ENCODE assay signal across 36 cellular contexts in genomic region chr6:54301770-54302169, GRCh38. TPM values are rescaled to one million over a fixed set of nuclear protein-coding genes. Genes with fewer than 3 reads are reported as not detected.
"Had no signal": no experiment of that assay in that cellular context is flagged by ENCODE, and none has a peak within 500 bp of the region (broad histone marks: within the 10 kb centered on the region; RNA-seq: fewer than 3 reads in every experiment).

No MANE protein-coding gene starts in this region.

- H3K4me3 ChIP-seq: body of pancreas, esophagus squamous epithelium, gastrocnemius medialis, heart left ventricle had no signal

- H3K36me3 ChIP-seq: esophagus squamous epithelium, gastrocnemius medialis, heart left ventricle, WERI-Rb-1 had no signal

- DNase-seq: activated B cell treated with CpG ODN at 0.5 μM for 24 hours; activated CD4-positive, alpha-beta T cell treated with anti-CD3 and anti-CD28 coated beads for 48 hours; activated CD4-positive, alpha-beta T cell treated with anti-CD3 and anti-CD28 coated beads, Interleukin-2, amount 50 U/mL, for 1 hour; activated CD4-positive, alpha-beta T cell treated with anti-CD3 and anti-CD28 coated beads, Interleukin-2, amount 50 U/mL, for 48 hours; activated CD8-positive, alpha-beta memory T cell treated with anti-CD3 and anti-CD28 coated beads for 24 hours; activated CD8-positive, alpha-beta T cell treated with anti-CD3 and anti-CD28 coated beads for 36 hours; activated effector memory CD4-positive, alpha-beta T cell treated with Interleukin-2 at 50 U/mL for 16 hours; activated gamma-delta T cell treated with Interleukin-2 at 50 U/mL for 16 hours; activated naive CD4-positive, alpha-beta T cell treated with anti-CD3 and anti-CD28 coated beads, Interleukin-2, amount 50 U/mL, for 16 hours; activated naive CD4-positive, alpha-beta T cell treated with Interleukin-2 at 50 U/mL for 16 hours; activated T-cell treated with anti-CD3 and anti-CD28 coated beads, Interleukin-2, amount 50 U/mL, for 4 hours; amniotic stem cell; anterior cingulate cortex; body of pancreas; caudate nucleus; cortex of kidney; dermis blood vessel endothelial cell; effector CD4-positive, alpha-beta T cell; effector memory CD8-positive, alpha-beta T cell; esophagus squamous epithelium; gastrocnemius medialis; glutamatergic neuron; heart left ventricle; T-helper 17 cell; T1000; WERI-Rb-1 had no signal

- H3K4me1 Mint-ChIP-seq: activated B cell treated with CpG ODN at 0.5 μM for 24 hours; activated T-helper 17 cell treated with anti-CD3 and anti-CD28 coated beads, Interleukin-2, amount 50 U/mL, for 72 hours; T-helper 17 cell had no signal

- H3K27me3 ChIP-seq: body of pancreas, esophagus squamous epithelium, gastrocnemius medialis, heart left ventricle had no signal

- FAIRE-seq: colon had no signal

- H3K27me3 Mint-ChIP-seq: activated B cell treated with CpG ODN at 0.5 μM for 24 hours; activated CD8-positive, alpha-beta T cell treated with anti-CD3 and anti-CD28 coated beads for 36 hours; activated naive CD8-positive, alpha-beta T cell; activated T-helper 17 cell treated with anti-CD3 and anti-CD28 coated beads, Interleukin-2, amount 50 U/mL, for 72 hours; effector memory CD8-positive, alpha-beta T cell; T-helper 17 cell had no signal

- H3K9me3 Mint-ChIP-seq: activated B cell treated with CpG ODN at 0.5 μM for 24 hours; activated T-cell treated with anti-CD3 and anti-CD28 coated beads, Interleukin-2, amount 50 U/mL, for 4 hours; effector memory CD8-positive, alpha-beta T cell; T-helper 2 cell treated with Interferon-gamma antibody and Interleukin-4, amounts not matched to agents 5 μg/mL and 100 μg/mL, for 36 hours had no signal

- H3K36me3 Mint-ChIP-seq: activated naive CD8-positive, alpha-beta T cell had no signal

- H3K27ac Mint-ChIP-seq: activated B cell treated with CpG ODN at 0.5 μM for 24 hours; activated CD8-positive, alpha-beta T cell treated with anti-CD3 and anti-CD28 coated beads for 36 hours; activated naive CD8-positive, alpha-beta T cell; activated T-helper 17 cell treated with anti-CD3 and anti-CD28 coated beads, Interleukin-2, amount 50 U/mL, for 72 hours; effector memory CD8-positive, alpha-beta T cell; T-helper 17 cell; T-helper 2 cell treated with Interferon-gamma antibody and Interleukin-4, amounts not matched to agents 5 μg/mL and 100 μg/mL, for 36 hours had no signal

- H3K27ac ChIP-seq: body of pancreas, epithelial cell of prostate, esophagus squamous epithelium, gastrocnemius medialis, heart left ventricle, WERI-Rb-1 had no signal

- H3K9me3 ChIP-seq: body of pancreas, esophagus squamous epithelium, gastrocnemius medialis, heart left ventricle had no signal

- H3K4me1 ChIP-seq: body of pancreas, esophagus squamous epithelium, gastrocnemius medialis, heart left ventricle had no signal

- H3K4me3 Mint-ChIP-seq: activated B cell treated with CpG ODN at 0.5 μM for 24 hours; activated CD8-positive, alpha-beta T cell treated with anti-CD3 and anti-CD28 coated beads for 36 hours; activated naive CD8-positive, alpha-beta T cell; activated T-cell treated with anti-CD3 and anti-CD28 coated beads, Interleukin-2, amount 50 U/mL, for 4 hours; activated T-helper 17 cell treated with anti-CD3 and anti-CD28 coated beads, Interleukin-2, amount 50 U/mL, for 72 hours; effector memory CD8-positive, alpha-beta T cell; T-helper 17 cell; T-helper 2 cell treated with Interferon-gamma antibody and Interleukin-4, amounts not matched to agents 5 μg/mL and 100 μg/mL, for 36 hours had no signal

RNA-seq across cellular contexts. Expression of gene TINAG, which starts 6.5 kb away (rescaled TPM):
- total RNA-seq: activated B cell treated with CpG ODN at 0.5 μM for 24 hours; activated CD8-positive, alpha-beta T cell treated with anti-CD3 and anti-CD28 coated beads for 36 hours; activated T-cell treated with anti-CD3 and anti-CD28 coated beads, Interleukin-2, amount 50 U/mL, for 4 hours; activated T-helper 17 cell treated with anti-CD3 and anti-CD28 coated beads, Interleukin-2, amount 50 U/mL, for 72 hours; chondrocyte; dermis blood vessel endothelial cell; esophagus squamous epithelium; fibroblast of lung; fibroblast of villous mesenchyme; T-helper 17 cell had no signal
- polyA plus RNA-seq: adipose tissue, esophagus, fibroblast of lung had no signal
